8 cellular contexts compared by ENCODE assay signal in genomic region chr19:45676851-45677263, GRCh38. TPM values are rescaled to one million over a fixed set of nuclear protein-coding genes. Genes with fewer than 3 reads are reported as not detected.
DNase-seq lines count a peak whose midpoint lies in the region; ATAC-seq and TF ChIP-seq lines count a peak whose summit lies in the region.

No MANE protein-coding gene starts in this region.

- H3K4me3 ChIP-seq in Peyer's patch (peak overlapping the region; percentile 26 to 55 (median 52)), body of pancreas (peak overlapping the region; percentile 8 to 23), mesodermal cell (ENCODE audit: extremely low read depth, insufficient read depth, low read length, poor library complexity, severe bottlenecking) (peak overlapping the region; percentile 35)

- peak; percentile 47 for DNase-seq in GM10266 (ENCODE audit: extremely low spot score)
- DNase-seq in Peyer's patch: peak in 2 of 3 donors; percentile 51 to 71
- peak; percentile 57 to 64 (median 60) for DNase-seq in body of pancreas
- no peak for DNase-seq in type B pancreatic cell (ENCODE audit: extremely low spot score, unreplicated experiment)
- no peak for DNase-seq in NCI-H1436 (lab: John Stamatoyannopoulos, UW)
- no peak for DNase-seq in AML-193 (lab: John Stamatoyannopoulos, UW)
- no peak for DNase-seq in globus pallidus (ENCODE audit: low spot score)

- H3K9me3 ChIP-seq in Peyer's patch (no peaks in the 10 kb centered on the region), body of pancreas (no peaks in the 10 kb centered on the region), mesodermal cell (ENCODE audit: control insufficient read depth, low read length) (no peaks in the 10 kb centered on the region)

- peak overlapping the region; percentile 77 for H3K4me3 Mint-ChIP-seq in type B pancreatic cell

- TF ChIP-seq CTCF in GM10266 (IDR thresholded peaks at IDR 0.05; ENCODE audit: control insufficient read depth, insufficient read depth, low read depth, missing control alignments): no peak
- no peak for TF ChIP-seq CTCF in Peyer's patch (IDR thresholded peaks at IDR 0.05)
- no peak for TF ChIP-seq CTCF in body of pancreas (IDR thresholded peaks at IDR 0.05)
- no peak for TF ChIP-seq CTCF in type B pancreatic cell (conservative IDR thresholded peaks at IDR 0.05)

- no peak overlapping the region for H3K27ac Mint-ChIP-seq in type B pancreatic cell

- peaks cover 53% of the 10 kb centered on the region for H3K27me3 Mint-ChIP-seq in type B pancreatic cell

- intact Hi-C loops in body of pancreas (cut with DNase I): no loop called here

- H3K36me3 Mint-ChIP-seq in type B pancreatic cell: no peaks in the 10 kb centered on the region

- H3K4me1 Mint-ChIP-seq in type B pancreatic cell (ENCODE audit: unreplicated experiment): peaks cover 9% of the 10 kb centered on the region

- H3K27me3 ChIP-seq in Peyer's patch: no peaks in the 10 kb centered on the region
- no peaks in the 10 kb centered on the region for H3K27me3 ChIP-seq in body of pancreas

- TF ChIP-seq POLR2A in Peyer's patch (IDR thresholded peaks at IDR 0.05) (no peak), body of pancreas (IDR thresholded peaks at IDR 0.05) (peak in 2 of 3 donors; percentile 20 to 23)

- H3K36me3 ChIP-seq in Peyer's patch (no peaks in the 10 kb centered on the region), body of pancreas (replicated peaks in 1 of 2; ENCODE audit: insufficient read depth in 1 of 2, low read depth in 2 of 2) (no peaks in the 10 kb centered on the region), mesodermal cell (ENCODE audit: control insufficient read depth, insufficient read depth, low read length) (no peaks in the 10 kb centered on the region)

- H3K4me1 ChIP-seq in Peyer's patch (peaks cover 0 to 18% (median 8%) of the 10 kb centered on the region in 4 donors), body of pancreas (peaks cover 33% of the 10 kb centered on the region), mesodermal cell (ENCODE audit: control insufficient read depth, insufficient read depth, low read length, poor library complexity, severe bottlenecking) (peaks cover 8% of the 10 kb centered on the region)

- peak; percentile 6 for ATAC-seq in body of pancreas

- 5 to 11% methylated on average over 3 to 28 of the region's 28 CpGs for WGBS in body of pancreas, 2 donors
- 21 to 32% methylated on average over 21 to 22 of the region's 28 CpGs for WGBS in mesodermal cell (ENCODE audit: insufficient coverage in 2 of 2), 2 experiments

- no peaks in the 10 kb centered on the region for H3K9me3 Mint-ChIP-seq in type B pancreatic cell

- peak overlapping the region in 2 of 4 donors; percentile 35 to 55 for H3K27ac ChIP-seq in Peyer's patch
- peak overlapping the region; percentile 70 to 91 (median 82) for H3K27ac ChIP-seq in body of pancreas
- H3K27ac ChIP-seq in mesodermal cell (ENCODE audit: low read depth, low read length, severe bottlenecking): no peak overlapping the region

RNA-seq across cellular contexts. Expression of gene GIPR, which starts 8.8 kb away (rescaled TPM):
- total RNA-seq in Peyer's patch (1 to 10 TPM in 3 of 4 donors, not detected in 1; 4.6 to 6.0 (median 5.6) TPM), body of pancreas (1 to 10 TPM; 3.9 to 9.2 TPM), type B pancreatic cell (ENCODE audit: low replicate concordance) (8.0 and 9.1 TPM in 2 replicates)
- 10.8 TPM for polyA plus RNA-seq in mesodermal cell (2013, experiment 1 of 2)
- 9.3 TPM for polyA plus RNA-seq in mesodermal cell (2013, experiment 2 of 2)

RNA-seq across cellular contexts. Expression of gene SNRPD2, which starts 14.9 kb away (rescaled TPM):
- total RNA-seq in Peyer's patch (10 to 100 TPM; 47.3 to 86.2 (median 67.3) TPM), body of pancreas (10 to 100 TPM; 25.1 to 66.4 TPM), type B pancreatic cell (ENCODE audit: low replicate concordance) (397 and 471 TPM in 2 replicates)
- 595 TPM for polyA plus RNA-seq in mesodermal cell (2013, experiment 1 of 2)
- 570 TPM for polyA plus RNA-seq in mesodermal cell (2013, experiment 2 of 2)

RNA-seq across cellular contexts. Expression of gene QPCTL, which starts 15.6 kb away (rescaled TPM):
- total RNA-seq in Peyer's patch (10 to 100 TPM in 1 of 4 donors, 1 to 10 TPM in 3; 6.1 to 11.6 (median 7.4) TPM), body of pancreas (1 to 10 TPM; 2.1 to 4.0 TPM), type B pancreatic cell (ENCODE audit: low replicate concordance) (8.2 and 9.4 TPM in 2 replicates)
- polyA plus RNA-seq in mesodermal cell (2013, experiment 1 of 2): 21.8 TPM
- polyA plus RNA-seq in mesodermal cell (2013, experiment 2 of 2): 17.3 TPM

RNA-seq across cellular contexts. Expression of gene EML2, which starts 37.7 kb away (rescaled TPM):
- 10 to 100 TPM; 17.5 to 60.2 (median 46.9) TPM for total RNA-seq in Peyer's patch
- 10 to 100 TPM; 25.7 to 60.6 TPM for total RNA-seq in body of pancreas
- 29.1 TPM for polyA plus RNA-seq in mesodermal cell (2013, experiment 1 of 2)
- 27.9 TPM for polyA plus RNA-seq in mesodermal cell (2013, experiment 2 of 2)
- 46.9 and 61.4 TPM in 2 replicates for total RNA-seq in type B pancreatic cell (ENCODE audit: low replicate concordance)

RNA-seq across cellular contexts. Expression of gene FBXO46, which starts 53.8 kb away (rescaled TPM):
- total RNA-seq in Peyer's patch (10 to 100 TPM in 3 of 4 donors, 1 to 10 TPM in 1; 8.3 to 25.2 (median 19.7) TPM), body of pancreas (10 to 100 TPM in 1 of 2 donors, 1 to 10 TPM in 1; 7.8 to 11.9 TPM), type B pancreatic cell (ENCODE audit: low replicate concordance) (27.8 and 37.5 TPM in 2 replicates)
- polyA plus RNA-seq in mesodermal cell (2013, experiment 1 of 2): 10.3 TPM
- 8.8 TPM for polyA plus RNA-seq in mesodermal cell (2013, experiment 2 of 2)

Comparison
In these comparisons a context has a peak if more than half of its experiments do, and no peak if none do; other contexts are left out.
1. DNase-seq: peak in GM10266 (single experiment), Peyer's patch (2 of 3) and body of pancreas (4 of 4); none in type B pancreatic cell (single experiment), NCI-H1436 (single experiment), AML-193 (0 of 2) and globus pallidus (single experiment).
2. POLR2A ChIP-seq: peak in body of pancreas (2 of 3); none in Peyer's patch (0 of 2).
3. Peak in every context shown above with its lines, with median percentiles within 50 percentile points of each other: H3K4me3 ChIP-seq.